Comparison of ENCODE assay signal across 11 cellular contexts in genomic region chr17:46006082-46006481, GRCh38. TPM values are rescaled to one million over a fixed set of nuclear protein-coding genes. Genes with fewer than 3 reads are reported as not detected.
"Had no signal": no experiment of that assay in that cellular context is flagged by ENCODE, and none has a peak within 500 bp of the region (broad histone marks: within the 10 kb centered on the region; RNA-seq: fewer than 3 reads in every experiment).

No MANE protein-coding gene starts in this region.

RNA-seq across cellular contexts. Expression of gene STH, which starts 7.0 kb away (rescaled TPM):
- total RNA-seq: OCI-LY7, PC-3, PC-9, Peyer's patch, Right ventricle myocardium inferior, Right ventricle myocardium superior, RPMI7951, SJCRH30, SJSA1, SK-MEL-5 had no signal
- polyA plus RNA-seq: SK-N-SH had no signal
